In the genomic region with DNA sequence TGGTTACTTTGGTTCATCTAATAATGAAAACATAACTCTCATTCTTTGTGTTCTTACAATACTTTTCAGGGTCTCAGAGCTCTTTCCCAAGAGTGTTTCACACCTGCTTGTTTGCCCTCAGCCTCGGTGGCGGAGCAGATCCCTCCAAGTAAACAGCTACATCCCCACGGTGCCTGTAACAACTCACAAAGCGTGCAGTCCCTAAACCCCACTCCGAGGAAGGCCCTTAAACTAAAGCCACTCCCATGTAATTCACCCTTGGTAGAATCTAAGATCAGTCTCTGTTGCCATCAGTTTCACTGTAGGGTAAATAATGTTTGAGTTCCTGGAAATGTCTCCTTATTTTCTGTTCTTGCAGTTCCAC, we compare ENCODE assay signal across 19 cellular contexts.
DNase-seq lines count a peak whose midpoint lies in the region; ATAC-seq and TF ChIP-seq lines count a peak whose summit lies in the region.
"Had no signal": no experiment of that assay in that cellular context is flagged by ENCODE, and none has a peak within 500 bp of the region (broad histone marks: within the 10 kb centered on the region; RNA-seq: fewer than 3 reads in every experiment).

No MANE protein-coding gene starts in this region.

- peaks cover 6% of the 10 kb centered on the region for H3K27me3 Mint-ChIP-seq in progenitor cell of endocrine pancreas

- TF ChIP-seq CTCF in progenitor cell of endocrine pancreas (IDR thresholded peaks at IDR 0.05; ENCODE audit: unreplicated experiment): no peak
- TF ChIP-seq CTCF in GM13977 (IDR thresholded peaks at IDR 0.05; ENCODE audit: extremely low read depth, insufficient read depth, missing control alignments): no peak
- no peak for TF ChIP-seq CTCF in lower lobe of right lung (IDR thresholded peaks at IDR 0.05)

- DNase-seq in ELF-1 (ENCODE audit: low read depth, low spot score) (peak; percentile 31), NT2/D1 (ENCODE audit: low read depth, low spot score) (no peak), mesenteric fat pad (ENCODE audit: low spot score) (peak; percentile 5), progenitor cell of endocrine pancreas (ENCODE audit: low spot score, unreplicated experiment) (no peak), GM13977 (ENCODE audit: low spot score) (no peak), lower lobe of right lung (no peak)
- DNase-seq: ACHN; C1 segment of cervical spinal cord; DMS79 treated with DMSO at 0.1 percent for 48 hours; NCI-H1092 treated with DMSO at 0.1 percent for 48 hours; NCI-H146; NCI-H2029 treated with DMSO at 0.1 percent for 48 hours; NCI-H2171 treated with DMSO at 0.1 percent for 48 hours; NCI-H446; NCI-H526 treated with DMSO at 0.1 percent for 48 hours; NK-92 treated with Interleukin-12 subunit alpha and Interleukin-12 subunit beta, amount 100 ng/mL, for 24 hours had no signal

- no peak overlapping the region for H3K27ac ChIP-seq in lower lobe of right lung
- H3K27ac ChIP-seq: RWPE1 had no signal

- peak overlapping the region; percentile 50 for H3K27ac Mint-ChIP-seq in progenitor cell of endocrine pancreas

- ATAC-seq in GM18873 (IDR thresholded peaks at IDR 0.05; ENCODE audit: low FRiP score, unreplicated experiment) (no peak), lower lobe of right lung (no peak)
- ATAC-seq: HCT116 had no signal

- no peaks in the 10 kb centered on the region for H3K36me3 Mint-ChIP-seq in progenitor cell of endocrine pancreas (ENCODE audit: insufficient read depth)

- intact Hi-C loops in lower lobe of right lung (cut with DNase I): no loop called here

- in situ Hi-C loops in GM13977 (cut with MboI; ENCODE audit: low pct_unique_long_range_greater_than_20kb, low sequenced_read_pairs, unreplicated experiment): no loop called here

- peaks cover 2% of the 10 kb centered on the region for H3K9me3 Mint-ChIP-seq in progenitor cell of endocrine pancreas (ENCODE audit: low read depth)

- H3K27me3 ChIP-seq in NT2/D1 (ENCODE audit: insufficient read depth, insufficient read length) (no peaks in the 10 kb centered on the region), lower lobe of right lung (ENCODE audit: low read depth) (peaks cover 12% of the 10 kb centered on the region)

- H3K4me3 Mint-ChIP-seq in progenitor cell of endocrine pancreas (ENCODE audit: low read depth): no peak overlapping the region

- peaks cover 3% of the 10 kb centered on the region for H3K4me1 ChIP-seq in NT2/D1 (ENCODE audit: insufficient read depth, insufficient read length)
- H3K4me1 ChIP-seq in lower lobe of right lung: no peaks in the 10 kb centered on the region

- no peak overlapping the region for H3K4me3 ChIP-seq in NT2/D1 (ENCODE audit: insufficient read length, low read depth)
- no peak overlapping the region for H3K4me3 ChIP-seq in lower lobe of right lung

- peaks cover 17% of the 10 kb centered on the region for H3K4me1 Mint-ChIP-seq in progenitor cell of endocrine pancreas (ENCODE audit: low read depth)

- no peaks in the 10 kb centered on the region for H3K9me3 ChIP-seq in NT2/D1 (ENCODE audit: insufficient read depth, low read length)
- H3K9me3 ChIP-seq in lower lobe of right lung: no peaks in the 10 kb centered on the region

- H3K36me3 ChIP-seq in NT2/D1 (ENCODE audit: insufficient read depth, insufficient read length, low read length) (no peaks in the 10 kb centered on the region), lower lobe of right lung (no peaks in the 10 kb centered on the region)

- H3K9ac ChIP-seq in NT2/D1 (ENCODE audit: insufficient read length, low read depth): peak overlapping the region; percentile 18

Comparison
In these comparisons a context has a peak if more than half of its experiments do, and no peak if none do; other contexts are left out.
1. DNase-seq: peak in ELF-1 (single experiment) and mesenteric fat pad (single experiment); none in NT2/D1 (single experiment), progenitor cell of endocrine pancreas (single experiment), GM13977 (single experiment) and lower lobe of right lung (single experiment).